Comparison of ENCODE assay signal across 31 cellular contexts in the genomic region with DNA sequence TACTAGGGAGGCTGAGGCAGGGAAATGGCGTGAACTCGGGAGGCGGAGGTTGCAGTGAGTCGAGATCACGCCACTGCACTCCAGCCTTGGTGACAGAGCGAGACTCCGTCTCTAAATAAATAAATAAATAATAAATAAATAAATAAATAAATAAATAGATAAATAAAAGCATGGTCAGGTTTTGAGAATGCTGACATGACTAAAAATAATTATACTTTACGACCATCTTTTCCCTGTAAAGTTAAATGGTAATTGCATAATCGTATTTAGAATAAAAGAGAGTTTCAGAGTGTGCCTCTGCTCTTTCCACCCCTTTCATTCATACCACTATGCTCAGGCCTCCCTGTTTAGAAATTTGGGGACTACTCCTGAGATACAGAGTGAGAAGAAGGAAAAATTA.
"Had no signal": no experiment of that assay in that cellular context is flagged by ENCODE, and none has a peak within 500 bp of the region (broad histone marks: within the 10 kb centered on the region; RNA-seq: fewer than 3 reads in every experiment).

No MANE protein-coding gene starts in this region.

- H3K36me3 Mint-ChIP-seq: neural progenitor cell; stimulated activated memory B cell treated with anti-CD40 and anti-IgM and Interleukin-4, amounts not matched to agents 10 μg/mL and 1 μg/mL and 100 μg/mL, for 72 hours; type B pancreatic cell had no signal

- H3K27ac Mint-ChIP-seq: natural killer cell; nephron; neural progenitor cell; progenitor cell of endocrine pancreas; stimulated activated memory B cell treated with anti-CD40 and anti-IgM and Interleukin-4, amounts not matched to agents 10 μg/mL and 1 μg/mL and 100 μg/mL, for 72 hours; stimulated activated naive CD8-positive, alpha-beta T cell treated with anti-CD3 and anti-CD28 coated beads, Interleukin-15, amount 100 ng/mL, for 72 hours; type B pancreatic cell had no signal

- H2AFZ ChIP-seq: neural progenitor cell, parathyroid adenoma had no signal

- H3K36me3 ChIP-seq: neural progenitor cell, ovary, spleen, suprapubic skin, tibial artery, transverse colon, upper lobe of right lung, uterus had no signal

- H3K9ac ChIP-seq: neural progenitor cell, parathyroid adenoma had no signal

- H3K27ac ChIP-seq: neural progenitor cell, ovary, parathyroid adenoma, psoas muscle, skin epidermis, spleen, suprapubic skin, testis, tibial artery, transverse colon, upper lobe of right lung, uterus had no signal

- H3K4me3 ChIP-seq: neural progenitor cell, ovary, psoas muscle, skin epidermis, smooth muscle cell, spleen, suprapubic skin, testis, tibial artery, transverse colon, upper lobe of right lung, uterus had no signal

- H3K9me3 ChIP-seq: ovary, psoas muscle, suprapubic skin, testis, tibial artery, transverse colon, upper lobe of right lung, uterus had no signal

- H3K4me3 Mint-ChIP-seq: natural killer cell; nephron; neural progenitor cell; stimulated activated memory B cell treated with anti-CD40 and anti-IgM and Interleukin-4, amounts not matched to agents 10 μg/mL and 1 μg/mL and 100 μg/mL, for 72 hours; stimulated activated naive CD8-positive, alpha-beta T cell treated with anti-CD3 and anti-CD28 coated beads, Interleukin-15, amount 100 ng/mL, for 72 hours; type B pancreatic cell had no signal

- H3K4me1 ChIP-seq: neural progenitor cell, parathyroid adenoma, psoas muscle, spleen, suprapubic skin, testis, tibial artery, transverse colon, upper lobe of right lung, uterus had no signal

- H3K4me2 ChIP-seq: neural progenitor cell, smooth muscle cell had no signal

- H3K27me3 Mint-ChIP-seq: progenitor cell of endocrine pancreas; stimulated activated memory B cell treated with anti-CD40 and anti-IgM and Interleukin-4, amounts not matched to agents 10 μg/mL and 1 μg/mL and 100 μg/mL, for 72 hours; stimulated activated naive CD8-positive, alpha-beta T cell treated with anti-CD3 and anti-CD28 coated beads, Interleukin-15, amount 100 ng/mL, for 72 hours; type B pancreatic cell had no signal

- H3K79me2 ChIP-seq: parathyroid adenoma had no signal

- DNase-seq: natural killer cell; occipital lobe; ovary; posterior cingulate gyrus; psoas muscle; right cardiac atrium; spleen; stimulated activated CD4-positive, alpha-beta T cell treated with anti-CD3 and anti-CD28 coated beads, Interleukin-12 subunit alpha, Interleukin-12 subunit beta, amount 100 ng/mL, for 4 hours; stimulated activated CD4-positive, alpha-beta T cell treated with anti-CD3 and anti-CD28 coated beads, Interleukin-1b, Interleukin-23, amount 100 ng/mL, for 48 hours; stimulated activated CD4-positive, alpha-beta T cell treated with anti-CD3 and anti-CD28 coated beads, Interleukin-4, amount 100 ng/mL, for 1 hour; stimulated activated CD4-positive, alpha-beta T cell treated with anti-CD3 and anti-CD28 coated beads, Interleukin-4, amount 100 ng/mL, for 4 hours; stimulated activated CD8-positive, alpha-beta memory T cell treated with anti-CD3 and anti-CD28 coated beads, Interleukin-4, amount 100 ng/mL, for 48 hours; stimulated activated naive CD4-positive, alpha-beta T cell; stimulated activated naive CD8-positive, alpha-beta T cell treated with anti-CD3 and anti-CD28 coated beads, Interleukin-15, amount 100 ng/mL, for 72 hours; stimulated activated naive CD8-positive, alpha-beta T cell treated with anti-CD3 and anti-CD28 coated beads, Interleukin-15, Interleukin-2, amounts not matched to agents 100 U/mL and 50 U/mL, for 24 hours; substantia nigra; testis; tibial artery; transverse colon; upper lobe of right lung; uterus had no signal

- H3K9me3 Mint-ChIP-seq: nephron; neural progenitor cell; stimulated activated memory B cell treated with anti-CD40 and anti-IgM and Interleukin-4, amounts not matched to agents 10 μg/mL and 1 μg/mL and 100 μg/mL, for 72 hours; type B pancreatic cell had no signal

- ATAC-seq: natural killer cell; psoas muscle; right cardiac atrium; sciatic nerve; stimulated activated memory B cell treated with anti-CD40 and anti-IgM and Interleukin-4, amounts not matched to agents 10 μg/mL and 1 μg/mL and 100 μg/mL, for 72 hours; stimulated activated naive CD8-positive, alpha-beta T cell treated with anti-CD3 and anti-CD28 coated beads, Interleukin-15, amount 100 ng/mL, for 72 hours; stimulated activated naive CD8-positive, alpha-beta T cell treated with anti-CD3 and anti-CD28 coated beads, Interleukin-15, Interleukin-2, amounts not matched to agents 100 U/mL and 50 U/mL, for 24 hours; upper lobe of right lung had no signal

- H3K27me3 ChIP-seq: neural progenitor cell, ovary, spleen, suprapubic skin, testis, tibial artery, transverse colon, upper lobe of right lung, uterus had no signal

- H3K4me1 Mint-ChIP-seq: natural killer cell; nephron; stimulated activated memory B cell treated with anti-CD40 and anti-IgM and Interleukin-4, amounts not matched to agents 10 μg/mL and 1 μg/mL and 100 μg/mL, for 72 hours; stimulated activated naive CD8-positive, alpha-beta T cell treated with anti-CD3 and anti-CD28 coated beads, Interleukin-15, amount 100 ng/mL, for 72 hours had no signal
